18 cellular contexts compared by ENCODE assay signal in the genomic region with DNA sequence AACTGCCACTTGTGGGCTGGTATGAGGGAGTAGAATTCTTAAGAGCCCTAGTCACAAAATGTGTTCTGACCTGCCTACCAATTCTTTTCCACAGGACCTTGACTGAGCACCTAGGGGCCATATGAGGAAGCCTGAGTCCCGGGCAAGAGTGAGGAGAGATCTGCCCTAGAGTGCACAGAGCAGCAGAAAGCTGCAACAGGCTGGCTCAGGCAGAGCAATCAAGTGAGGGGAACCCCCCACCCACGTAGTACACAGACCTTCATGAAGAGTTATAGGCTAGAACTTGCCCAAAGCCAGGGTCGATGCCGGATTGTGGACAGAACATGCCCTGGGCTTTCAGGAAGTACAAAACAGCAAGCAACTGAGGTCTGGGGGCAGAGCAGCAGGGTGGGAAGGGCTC.
"Had no signal": no experiment of that assay in that cellular context is flagged by ENCODE, and none has a peak within 500 bp of the region (broad histone marks: within the 10 kb centered on the region; RNA-seq: fewer than 3 reads in every experiment).

No MANE protein-coding gene starts in this region.

- H3K36me3 ChIP-seq: brain microvascular endothelial cell, esophagus squamous epithelium, left ventricle myocardium inferior, ovary had no signal

- H3K4me1 Mint-ChIP-seq: activated B cell treated with CpG ODN at 0.5 μM for 24 hours; activated CD8-positive, alpha-beta memory T cell treated with anti-CD3 and anti-CD28 coated beads, Interleukin-2, amount 10 ng/mL, durations not matched to agents 7 days and 5 days; neural crest cell had no signal

- H3K36me3 Mint-ChIP-seq: activated CD8-positive, alpha-beta memory T cell treated with anti-CD3 and anti-CD28 coated beads, Interleukin-2, amount 10 ng/mL, durations not matched to agents 7 days and 5 days had no signal

- H3K9me3 Mint-ChIP-seq: activated B cell treated with CpG ODN at 0.5 μM for 24 hours; activated T-cell treated with anti-CD3 and anti-CD28 coated beads, Interleukin-2, amount 50 U/mL, for 24 hours had no signal

- H3K27me3 Mint-ChIP-seq: activated B cell treated with CpG ODN at 0.5 μM for 24 hours; activated CD8-positive, alpha-beta memory T cell treated with anti-CD3 and anti-CD28 coated beads, Interleukin-2, amount 10 ng/mL, durations not matched to agents 7 days and 5 days; activated T-cell treated with anti-CD3 and anti-CD28 coated beads, Interleukin-2, amount 50 U/mL, for 24 hours; stimulated activated naive CD8-positive, alpha-beta T cell treated with anti-CD3 and anti-CD28 coated beads, Interleukin-15, Interleukin-2, amounts not matched to agents 100 ng/mL and 50 ng/mL, for 24 hours had no signal

- H3K27ac ChIP-seq: brain microvascular endothelial cell, esophagus squamous epithelium, left ventricle myocardium inferior, ovary, testis had no signal

- H3K4me1 ChIP-seq: testis had no signal

- DNase-seq: activated B cell treated with CpG ODN at 0.5 μM for 24 hours; activated CD8-positive, alpha-beta memory T cell treated with anti-CD3 and anti-CD28 coated beads, Interleukin-2, amount 10 ng/mL, durations not matched to agents 7 days and 5 days; activated effector memory CD4-positive, alpha-beta T cell treated with anti-CD3 and anti-CD28 coated beads, Interleukin-2, amount 50 U/mL, for 16 hours; activated T-cell treated with anti-CD3 and anti-CD28 coated beads, Interleukin-2, amount 50 U/mL, for 24 hours; brain microvascular endothelial cell; dermis blood vessel endothelial cell; esophagus squamous epithelium; foreskin fibroblast; islet precursor cell; left ventricle myocardium inferior; ovary; stimulated activated CD4-positive, alpha-beta T cell treated with anti-CD3 and anti-CD28 coated beads, Interleukin-15, amount 100 ng/mL, for 24 hours; stimulated activated CD4-positive, alpha-beta T cell treated with anti-CD3 and anti-CD28 coated beads, Interleukin-4, amount 100 ng/mL, for 24 hours; T-helper 1 cell; testis had no signal

- ATAC-seq: activated CD8-positive, alpha-beta memory T cell treated with anti-CD3 and anti-CD28 coated beads, Interleukin-2, amount 10 ng/mL, durations not matched to agents 7 days and 5 days; activated naive CD4-positive, alpha-beta T cell treated with anti-CD3 and anti-CD28 coated beads, Interleukin-2, amount 50 U/mL, for 72 hours had no signal

- H3K4me3 ChIP-seq: esophagus squamous epithelium, left ventricle myocardium inferior, ovary, testis had no signal

- H3K4me3 Mint-ChIP-seq: activated B cell treated with CpG ODN at 0.5 μM for 24 hours; activated CD8-positive, alpha-beta memory T cell treated with anti-CD3 and anti-CD28 coated beads, Interleukin-2, amount 10 ng/mL, durations not matched to agents 7 days and 5 days; activated T-cell treated with anti-CD3 and anti-CD28 coated beads, Interleukin-2, amount 50 U/mL, for 24 hours; neural crest cell; stimulated activated naive CD8-positive, alpha-beta T cell treated with anti-CD3 and anti-CD28 coated beads, Interleukin-15, Interleukin-2, amounts not matched to agents 100 ng/mL and 50 ng/mL, for 24 hours had no signal

- H3K9me3 ChIP-seq: esophagus squamous epithelium, left ventricle myocardium inferior, ovary, testis had no signal

- H3K27ac Mint-ChIP-seq: activated B cell treated with CpG ODN at 0.5 μM for 24 hours; activated CD8-positive, alpha-beta memory T cell treated with anti-CD3 and anti-CD28 coated beads, Interleukin-2, amount 10 ng/mL, durations not matched to agents 7 days and 5 days; activated naive CD4-positive, alpha-beta T cell treated with anti-CD3 and anti-CD28 coated beads, Interleukin-2, amount 50 U/mL, for 72 hours; activated T-cell treated with anti-CD3 and anti-CD28 coated beads, Interleukin-2, amount 50 U/mL, for 24 hours; stimulated activated naive CD8-positive, alpha-beta T cell treated with anti-CD3 and anti-CD28 coated beads, Interleukin-15, Interleukin-2, amounts not matched to agents 100 ng/mL and 50 ng/mL, for 24 hours had no signal

- H3K27me3 ChIP-seq: brain microvascular endothelial cell, ovary, testis had no signal
